Comparison of ENCODE assay signal across 14 cellular contexts in genomic region chr1:244349581-244350001, GRCh38.
A peak's percentile ranks its signal among the peaks of the same experiment; 100 is the strongest.
DNase-seq lines count a peak whose midpoint lies in the region; ATAC-seq, FAIRE-seq and TF ChIP-seq lines count a peak whose summit lies in the region.
"Had no signal": no experiment of that assay in that cellular context is flagged by ENCODE, and none has a peak within 500 bp of the region (broad histone marks: within the 10 kb centered on the region; RNA-seq: fewer than 3 reads in every experiment).

No MANE protein-coding gene starts in this region.

- no peak overlapping the region for H3K27ac ChIP-seq in kidney (ENCODE audit: low read depth in 2 of 2, low read length in 2 of 2)

- intact Hi-C loops in kidney (cut with DNase I): no loop called here

- H2AFZ ChIP-seq in neuron (ENCODE audit: low read depth, low read length): peak overlapping the region; percentile 23

- H3K4me3 ChIP-seq in cardiac fibroblast (replicated peaks in 1 of 2; ENCODE audit: low read depth in 2 of 2, low read length in 2 of 2) (no peak overlapping the region), neuron (ENCODE audit: low read length) (no peak overlapping the region), kidney (ENCODE audit: low read length in 2 of 2) (no peak overlapping the region)
- H3K4me3 ChIP-seq: gastroesophageal sphincter, spleen had no signal

- peak; percentile 44 to 49 for DNase-seq in cardiac fibroblast (ENCODE audit: low read depth in 2 of 2)
- no peak for DNase-seq in kidney
- no peak for DNase-seq in NCI-H2081 treated with DMSO at 0.1 percent for 48 hours (lab: John Stamatoyannopoulos, UW)
- no peak for DNase-seq in activated naive CD4-positive, alpha-beta T cell treated with Interleukin-2 at 50 U/mL for 16 hours
- no peak for DNase-seq in glomerular visceral epithelial cell (ENCODE audit: extremely low spot score)
- DNase-seq: DMS79; NCI-H187 treated with DMSO at 0.1 percent for 48 hours; SHP77; spleen; stimulated activated naive CD4-positive, alpha-beta T cell had no signal

- no peak overlapping the region for H3K9ac ChIP-seq in kidney (ENCODE audit: low read length in 2 of 2)

- H3K9me3 ChIP-seq in neuron (ENCODE audit: low read length): no peaks in the 10 kb centered on the region
- no peaks in the 10 kb centered on the region for H3K9me3 ChIP-seq in kidney (ENCODE audit: control insufficient read depth in 1 of 2, low read length in 2 of 2)
- H3K9me3 ChIP-seq: gastroesophageal sphincter had no signal

- FAIRE-seq in kidney (lab: Jason Lieb, UNC): no peak

- no peak for TF ChIP-seq CTCF in cardiac fibroblast (IDR thresholded peaks at IDR 0.05; ENCODE audit: low read depth, low read length)
- TF ChIP-seq CTCF in kidney (IDR thresholded peaks at IDR 0.05; ENCODE audit: borderline replicate concordance, extremely low read depth, insufficient read depth): no peak

- H3K27me3 ChIP-seq in neuron (ENCODE audit: insufficient read depth, low read length): no peaks in the 10 kb centered on the region
- H3K27me3 ChIP-seq: gastroesophageal sphincter, spleen had no signal

- ATAC-seq in GM18517 (IDR thresholded peaks at IDR 0.05; ENCODE audit: unreplicated experiment) (peak; percentile 11), HG02973 (IDR thresholded peaks at IDR 0.05; ENCODE audit: unreplicated experiment) (peak; percentile 3)

- H3K4me1 ChIP-seq in neuron (ENCODE audit: insufficient read depth, low read length) (peaks cover 28% of the 10 kb centered on the region), kidney (ENCODE audit: control insufficient read depth in 1 of 2, insufficient read depth in 1 of 2, low read depth in 1 of 2, low read length in 2 of 2) (peaks cover 0 to 4% of the 10 kb centered on the region in 2 donors)

- no peaks in the 10 kb centered on the region for H3K36me3 ChIP-seq in neuron (ENCODE audit: insufficient read depth, low read length)
- no peaks in the 10 kb centered on the region for H3K36me3 ChIP-seq in kidney (ENCODE audit: control insufficient read depth in 1 of 2, insufficient read depth in 2 of 2, low read length in 2 of 2)
- H3K36me3 ChIP-seq: gastroesophageal sphincter, spleen had no signal

Comparison
In these comparisons a context has a peak if more than half of its experiments do, and no peak if none do; other contexts are left out.
1. DNase-seq: peak in cardiac fibroblast (2 of 2); none in kidney (single experiment), NCI-H2081 treated with DMSO at 0.1 percent for 48 hours (single experiment), activated naive CD4-positive, alpha-beta T cell treated with Interleukin-2 at 50 U/mL for 16 hours (single experiment) and glomerular visceral epithelial cell (single experiment).